Comparison of ENCODE assay signal across 10 cellular contexts in genomic region chr14:57865450-57866198, GRCh38. TPM values are rescaled to one million over a fixed set of nuclear protein-coding genes. Genes with fewer than 3 reads are reported as not detected.
DNase-seq lines count a peak whose midpoint lies in the region; ATAC-seq and TF ChIP-seq lines count a peak whose summit lies in the region.
"Had no signal": no experiment of that assay in that cellular context is flagged by ENCODE, and none has a peak within 500 bp of the region (broad histone marks: within the 10 kb centered on the region; RNA-seq: fewer than 3 reads in every experiment).

Gene SLC35F4 (minus strand): TSS chr14:57866092.

- DNase-seq in HCT116 (ENCODE audit: low read depth, low spot score) (no peak), cerebellum (ENCODE audit: low spot score) (peak; percentile 66), OCI-M1 (lab: John Stamatoyannopoulos, UW) (no peak), NCI-H446 treated with DMSO at 0.1 percent for 48 hours (lab: John Stamatoyannopoulos, UW) (no peak)
- DNase-seq in activated CD8-positive, alpha-beta memory T cell treated with anti-CD3 and anti-CD28 coated beads, Interleukin-2, amount 10 ng/mL, durations not matched to agents 7 days and 5 days = no peak
- DNase-seq: T-cell had no signal

- no peaks in the 10 kb centered on the region for H3K9me2 ChIP-seq in HCT116 (ENCODE audit: insufficient read depth)

- H3K4me2 ChIP-seq in HCT116 (ENCODE audit: low read length) = no peak within 1 kb of the TSS

- no peak for TF ChIP-seq POLR2A in HCT116 (IDR thresholded peaks at IDR 0.05; ENCODE audit: borderline replicate concordance, extremely low read depth, insufficient read depth, insufficient read length)

- intact Hi-C loops in HCT116 (cut with micrococcal nuclease) = no loop called here

- H2AFZ ChIP-seq in ACC112 (ENCODE audit: low read length, unreplicated experiment) (no peak within 1 kb of the TSS), HCT116 (ENCODE audit: low read depth, low read length, poor library complexity, severe bottlenecking) (no peak within 1 kb of the TSS)

- no peaks in the 10 kb centered on the region for H3K36me3 Mint-ChIP-seq in activated CD8-positive, alpha-beta memory T cell treated with anti-CD3 and anti-CD28 coated beads, Interleukin-2, amount 10 ng/mL, durations not matched to agents 7 days and 5 days
- H3K36me3 Mint-ChIP-seq: T-cell had no signal

- no TSS peak for BruUV-seq in HCT116 (replicated peaks; lab: Mats Ljungman, UMichigan)

- WGBS in liver = 5% methylated on average over 87 of the region's 87 CpGs

- H3K4me1 Mint-ChIP-seq in activated CD8-positive, alpha-beta memory T cell treated with anti-CD3 and anti-CD28 coated beads, Interleukin-2, amount 10 ng/mL, durations not matched to agents 7 days and 5 days = no peaks in the 10 kb centered on the region
- H3K4me1 Mint-ChIP-seq: central memory CD8-positive, alpha-beta T cell; T-cell had no signal

- no peak for TF ChIP-seq CTCF in HCT116 (IDR thresholded peaks at IDR 0.05 in 2 of 3, conservative IDR thresholded peaks at IDR 0.05 in 1 of 3; ENCODE audit: borderline replicate concordance in 1 of 3, insufficient read depth in 1 of 3, low read depth in 2 of 3, low read length in 2 of 3)
- no peak for TF ChIP-seq CTCF in liver (IDR thresholded peaks at IDR 0.05; ENCODE audit: low read depth, low read length, missing input control)

- no peak within 1 kb of the TSS for H3K27ac ChIP-seq in ACC112 (ENCODE audit: low read depth, low read length)
- no peak within 1 kb of the TSS for H3K27ac ChIP-seq in HCT116 (ENCODE audit: low read depth, low read length)
- no peak within 1 kb of the TSS for H3K27ac ChIP-seq in liver (ENCODE audit: low read depth in 1 of 2, low read length in 2 of 2)

- ATAC-seq in HCT116 (no peak), HG03565 (IDR thresholded peaks at IDR 0.05; ENCODE audit: unreplicated experiment) (no peak)
- no peak for ATAC-seq in activated CD8-positive, alpha-beta memory T cell treated with anti-CD3 and anti-CD28 coated beads, Interleukin-2, amount 10 ng/mL, durations not matched to agents 7 days and 5 days
- ATAC-seq: T-cell had no signal

- no peaks in the 10 kb centered on the region for H3K36me3 ChIP-seq in ACC112 (ENCODE audit: insufficient read depth, low read length)
- no peaks in the 10 kb centered on the region for H3K36me3 ChIP-seq in HCT116 (ENCODE audit: control insufficient read depth in 1 of 2, insufficient read depth in 2 of 2, low read length in 2 of 2)
- H3K36me3 ChIP-seq in liver (ENCODE audit: control insufficient read depth in 4 of 4, insufficient read depth in 3 of 4, low read depth in 1 of 4, low read length in 3 of 4) = no peaks in the 10 kb centered on the region

- no peaks in the 10 kb centered on the region for H4K20me1 ChIP-seq in HCT116 (ENCODE audit: insufficient read depth)

- H3K4me1 ChIP-seq in ACC112 (ENCODE audit: control insufficient read depth, insufficient read depth, low read length, unreplicated experiment) (no peaks in the 10 kb centered on the region), HCT116 (ENCODE audit: control insufficient read depth in 1 of 2, insufficient read depth in 2 of 2, low read length in 2 of 2) (no peaks in the 10 kb centered on the region), liver (ENCODE audit: control insufficient read depth in 4 of 4, insufficient read depth in 4 of 4, low read length in 3 of 4) (peaks cover 0 to 6% (median 3%) of the 10 kb centered on the region in 4 donors)

- H3K27ac Mint-ChIP-seq in activated CD8-positive, alpha-beta memory T cell treated with anti-CD3 and anti-CD28 coated beads, Interleukin-2, amount 10 ng/mL, durations not matched to agents 7 days and 5 days = no peak within 1 kb of the TSS
- H3K27ac Mint-ChIP-seq: T-cell had no signal

- H3K9me3 Mint-ChIP-seq in activated CD8-positive, alpha-beta memory T cell treated with anti-CD3 and anti-CD28 coated beads, Interleukin-2, amount 10 ng/mL, durations not matched to agents 7 days and 5 days (ENCODE audit: low read depth) = no peaks in the 10 kb centered on the region

- CTCF ChIA-PET in HCT116 (lab: Charles Lee) = no interaction called here
- CTCF ChIA-PET in activated CD8-positive, alpha-beta memory T cell treated with anti-CD3 and anti-CD28 coated beads, Interleukin-2, amount 10 ng/mL, durations not matched to agents 7 days and 5 days (lab: Charles Lee) = no interaction called here

- no peaks in the 10 kb centered on the region for H3K9me3 ChIP-seq in HCT116 (ENCODE audit: control insufficient read depth in 1 of 2, insufficient read depth in 1 of 2, low read depth in 1 of 2, low read length in 2 of 2)
- no peaks in the 10 kb centered on the region for H3K9me3 ChIP-seq in liver (ENCODE audit: control insufficient read depth in 4 of 4, low read length in 3 of 4)

- peaks cover 27% of the 10 kb centered on the region for H3K27me3 Mint-ChIP-seq in activated CD8-positive, alpha-beta memory T cell treated with anti-CD3 and anti-CD28 coated beads, Interleukin-2, amount 10 ng/mL, durations not matched to agents 7 days and 5 days

- no peak for TF ChIP-seq RAD21 in HCT116 (IDR thresholded peaks at IDR 0.05; ENCODE audit: low read depth)
- no peak for TF ChIP-seq RAD21 in liver (IDR thresholded peaks at IDR 0.05)

- H3K4me3 Mint-ChIP-seq in activated CD8-positive, alpha-beta memory T cell treated with anti-CD3 and anti-CD28 coated beads, Interleukin-2, amount 10 ng/mL, durations not matched to agents 7 days and 5 days = no peak within 1 kb of the TSS
- H3K4me3 Mint-ChIP-seq: central memory CD8-positive, alpha-beta T cell; T-cell had no signal

- RAD21 ChIA-PET in HCT116 (lab: Charles Lee; ENCODE audit: low non-redundant PET in 1 of 2, low total read pairs in 2 of 2, uncharacterized antibody in 2 of 2, unreplicated experiment in 2 of 2) = no interaction called here

- peaks cover 66% of the 10 kb centered on the region for H3K27me3 ChIP-seq in ACC112 (ENCODE audit: insufficient read depth, low read length)
- H3K27me3 ChIP-seq in HCT116 (ENCODE audit: insufficient read depth, low read length) = peaks cover 2% of the 10 kb centered on the region; the same call in 1 of the 2 replicates
- peaks cover 0 to 17% (median 5%) of the 10 kb centered on the region in 4 donors for H3K27me3 ChIP-seq in liver (ENCODE audit: control insufficient read depth in 4 of 4, insufficient read depth in 4 of 4, low read length in 3 of 4)

- H3K4me3 ChIP-seq in ACC112 (ENCODE audit: low read depth, low read length) (peak within 1 kb of the TSS; percentile 44), HCT116 (replicated peaks in 1 of 2; ENCODE audit: low read depth in 1 of 2, low read length in 2 of 2) (no peak within 1 kb of the TSS), liver (ENCODE audit: low read depth in 1 of 3, low read length in 3 of 3) (peak within 1 kb of the TSS in 1 of 3 donors; percentile 20)

- POLR2A ChIA-PET in HCT116 (lab: Charles Lee) = no interaction called here

- no peak within 1 kb of the TSS for H3K9ac ChIP-seq in HCT116 (ENCODE audit: low read length)
- no peak within 1 kb of the TSS for H3K9ac ChIP-seq in liver (ENCODE audit: low read depth in 1 of 2, low read length in 2 of 2)

- H3K79me2 ChIP-seq in ACC112 (ENCODE audit: control insufficient read depth, insufficient read depth, low read length, unreplicated experiment) (no peaks in the 10 kb centered on the region), HCT116 (ENCODE audit: insufficient read depth, low read length) (no peaks in the 10 kb centered on the region)

TF ChIP-seq in HCT116, 20 proteins besides CTCF, POLR2A, EP300 and RAD21 (continues in another document):
- no peak for TF ChIP-seq MAX (IDR thresholded peaks at IDR 0.05)
- TF ChIP-seq SP1 (IDR thresholded peaks at IDR 0.05; ENCODE audit: low read depth) = no peak
- TF ChIP-seq FOSL1 (IDR thresholded peaks at IDR 0.05; ENCODE audit: low read depth) = no peak

TF ChIP-seq in liver, 16 proteins besides CTCF, POLR2A, EP300 and RAD21:
- no peak for TF ChIP-seq EGR1 (IDR thresholded peaks at IDR 0.05; ENCODE audit: low read depth in 2 of 2)
- TF ChIP-seq NR2F2 (IDR thresholded peaks at IDR 0.05) = no peak
- no peak for TF ChIP-seq TAF1 (conservative IDR thresholded peaks at IDR 0.05)
- no peak for TF ChIP-seq FOXA2 (IDR thresholded peaks at IDR 0.05)
- TF ChIP-seq SP1 (IDR thresholded peaks at IDR 0.05) = no peak
- no peak for TF ChIP-seq YY1 (IDR thresholded peaks at IDR 0.05)
- peak; percentile 93 for TF ChIP-seq REST (IDR thresholded peaks at IDR 0.05)
- no peak for TF ChIP-seq MAX (IDR thresholded peaks at IDR 0.05)

RNA-seq across cellular contexts. Expression of gene SLC35F4, which starts in this region (rescaled TPM):
- total RNA-seq in HCT116 (2021; ENCODE audit: unreplicated experiment) = not detected
- polyA plus RNA-seq in HCT116 (2012) = 0.04 TPM in 1 of 2 replicates, not detected in the other
- total RNA-seq in cerebellum = 6.5 TPM
- total RNA-seq in liver = not detected
- not detected for polyA plus RNA-seq in liver
- not detected for total RNA-seq in activated CD8-positive, alpha-beta memory T cell treated with anti-CD3 and anti-CD28 coated beads, Interleukin-2, amount 10 ng/mL, durations not matched to agents 7 days and 5 days
- total RNA-seq: T-cell had no signal
